In the genomic region with DNA sequence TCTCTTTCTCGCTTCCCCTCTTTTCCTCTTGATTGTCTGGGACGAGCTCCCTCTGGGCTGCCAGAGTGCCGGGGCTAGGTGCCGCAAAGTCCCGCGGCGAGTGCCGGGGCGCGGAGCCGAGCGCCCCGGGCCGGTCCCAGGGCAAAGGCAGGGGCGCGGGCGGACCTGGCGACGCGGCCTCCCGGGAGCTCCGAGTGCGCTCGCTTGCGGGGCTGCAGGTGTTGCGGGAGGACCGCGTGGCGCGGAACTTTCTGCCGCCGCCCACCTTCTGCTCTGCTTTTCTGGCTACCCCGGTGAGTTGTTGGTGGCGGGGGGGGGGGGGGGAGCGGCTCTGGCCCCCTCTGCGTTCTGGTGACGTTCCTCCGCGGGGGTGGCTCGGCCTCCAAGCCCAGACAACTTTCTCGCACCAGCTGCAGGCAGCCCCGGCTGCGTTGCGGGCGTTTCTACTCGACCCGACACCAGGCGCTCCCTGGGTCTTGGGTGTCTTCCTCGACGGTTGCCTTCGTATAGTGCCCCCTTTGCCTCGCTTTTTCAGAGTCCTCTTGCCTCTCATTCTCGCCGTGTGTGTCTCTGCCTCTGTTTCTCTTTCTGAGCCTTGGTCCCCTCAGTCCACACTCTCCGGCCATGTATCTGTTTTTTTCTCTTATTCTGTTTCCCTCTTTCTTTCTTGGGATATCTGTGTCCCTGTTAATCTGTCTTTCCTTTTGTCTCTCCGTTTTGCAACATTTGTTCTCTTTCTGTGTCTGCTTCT, we compare ENCODE assay signal across 12 cellular contexts. TPM values are rescaled to one million over a fixed set of nuclear protein-coding genes. Genes with fewer than 3 reads are reported as not detected.
DNase-seq lines count a peak whose midpoint lies in the region; ATAC-seq and TF ChIP-seq lines count a peak whose summit lies in the region.
"Had no signal": no experiment of that assay in that cellular context is flagged by ENCODE, and none has a peak within 500 bp of the region (broad histone marks: within the 10 kb centered on the region; RNA-seq: fewer than 3 reads in every experiment).

No MANE protein-coding gene starts in this region.

- H3K56ac ChIP-seq in IMR-90 (ENCODE audit: extremely low read depth, insufficient read depth, low read length), result no peak overlapping the region

- peaks cover 51% of the 10 kb centered on the region for H3K27me3 ChIP-seq in ACC112 (ENCODE audit: insufficient read depth, low read length)
- no peaks in the 10 kb centered on the region for H3K27me3 ChIP-seq in IMR-90 (ENCODE audit: control insufficient read depth, insufficient read depth, low read length)
- peaks cover 0 to 16% (median 0%) of the 10 kb centered on the region in 45 donors for H3K27me3 ChIP-seq in dorsolateral prefrontal cortex

- no peak overlapping the region for H2BK20ac ChIP-seq in IMR-90 (ENCODE audit: low read depth, low read length)

- WGBS in IMR-90 (ENCODE audit: extremely low coverage in 2 of 2, insufficient read length in 1 of 2), 2 experiments, result 1% methylated on average over 23 of the region's 56 CpGs; no CpG with 5 or more reads in 1 of the 2 experiments

- no peak overlapping the region for H2AK5ac ChIP-seq in IMR-90 (ENCODE audit: low read depth, low read length)

- POLR2A ChIA-PET in IMR-90 (lab: Charles Lee; ENCODE audit: unreplicated experiment), result no interaction called here

- no peak overlapping the region for H2BK15ac ChIP-seq in IMR-90 (ENCODE audit: low read depth, low read length)

- no peaks in the 10 kb centered on the region for H3K4me1 ChIP-seq in ACC112 (ENCODE audit: control insufficient read depth, insufficient read depth, low read length, unreplicated experiment)
- no peaks in the 10 kb centered on the region for H3K4me1 ChIP-seq in IMR-90 (ENCODE audit: control insufficient read depth, insufficient read depth, low read length)
- H3K4me1 ChIP-seq: Caco-2, colonic mucosa, left lung had no signal

- H3K9me3 Mint-ChIP-seq in nephron progenitor cell, result no peaks in the 10 kb centered on the region

- peaks cover 8% of the 10 kb centered on the region for H3K9me3 ChIP-seq in IMR-90 (ENCODE audit: control insufficient read depth, insufficient read depth, low read length)
- H3K9me3 ChIP-seq: Caco-2, colonic mucosa, left lung had no signal

- H2AK9ac ChIP-seq in IMR-90 (replicated peaks; ENCODE audit: low read depth, low read length, poor library complexity), result no peak overlapping the region

- in situ Hi-C loops in IMR-90 (cut with MboI; ENCODE audit: low sequenced_read_pairs), result no loop called here

- H4K91ac ChIP-seq in IMR-90 (ENCODE audit: insufficient read depth, low read depth, low read length), result no peak overlapping the region

- H3K27ac ChIP-seq in ACC112 (ENCODE audit: low read depth, low read length), result no peak overlapping the region
- H3K27ac ChIP-seq in IMR-90 (ENCODE audit: insufficient read depth, low read length), result no peak overlapping the region
- H3K27ac ChIP-seq in dorsolateral prefrontal cortex, result peak overlapping the region in 39 of 59 donors; percentile 28 to 97 (median 91)
- H3K27ac ChIP-seq: colonic mucosa, left lung had no signal

- H2AFZ ChIP-seq in ACC112 (ENCODE audit: low read length, unreplicated experiment) (no peak overlapping the region), IMR-90 (replicated peaks; ENCODE audit: low read length, poor library complexity) (no peak overlapping the region)

- TF ChIP-seq POLR2A in IMR-90 (IDR thresholded peaks at IDR 0.05; ENCODE audit: low read depth, low read length), result no peak

- no peaks in the 10 kb centered on the region for H3K36me3 Mint-ChIP-seq in nephron progenitor cell (ENCODE audit: low read depth)

- H3K9ac ChIP-seq in IMR-90 (ENCODE audit: low read depth, low read length), result no peak overlapping the region

- no peaks in the 10 kb centered on the region for H3K79me2 ChIP-seq in ACC112 (ENCODE audit: control insufficient read depth, insufficient read depth, low read length, unreplicated experiment)

- no peak overlapping the region for H4K5ac ChIP-seq in IMR-90 (ENCODE audit: low read depth, low read length)

- no TSS peak for BruUV-seq in IMR-90 (replicated peaks; lab: Mats Ljungman, UMichigan)

- H4K20me1 ChIP-seq in IMR-90 (ENCODE audit: insufficient read depth, low read length), result no peaks in the 10 kb centered on the region

- no peak overlapping the region for H2BK120ac ChIP-seq in IMR-90 (ENCODE audit: low read depth, low read length)

- no peak overlapping the region for H3K4ac ChIP-seq in IMR-90 (ENCODE audit: low read depth, low read length)

- H3K27ac Mint-ChIP-seq in nephron progenitor cell, result peak overlapping the region; percentile 25

- H2BK5ac ChIP-seq in IMR-90 (ENCODE audit: low read depth, low read length, poor library complexity, severe bottlenecking), result no peak overlapping the region

- H3K4me2 ChIP-seq in IMR-90 (ENCODE audit: low read depth, low read length), result no peak overlapping the region

- H3K36me3 ChIP-seq in ACC112 (ENCODE audit: insufficient read depth, low read length) (no peaks in the 10 kb centered on the region), IMR-90 (ENCODE audit: control insufficient read depth, insufficient read depth, low read length) (no peaks in the 10 kb centered on the region)
- H3K36me3 ChIP-seq: colonic mucosa, left lung had no signal

- TF ChIP-seq RAD21 in IMR-90 (IDR thresholded peaks at IDR 0.05; ENCODE audit: low read length), result no peak

- H3K9me1 ChIP-seq in IMR-90 (ENCODE audit: insufficient read depth, low read length), result no peaks in the 10 kb centered on the region

- DNase-seq in IMR-90 (no peak), dorsolateral prefrontal cortex (peak in 8 of 10 donors; percentile 10 to 55 (median 28)), nephron progenitor cell (peak; percentile 35)
- DNase-seq: Caco-2; stimulated activated CD4-positive, alpha-beta T cell treated with anti-CD3 and anti-CD28 coated beads, Interleukin-4, amount 100 ng/mL, for 24 hours had no signal

- peaks cover 26% of the 10 kb centered on the region for H3K27me3 Mint-ChIP-seq in nephron progenitor cell (ENCODE audit: low read depth, poor library complexity)

- H3K4me1 Mint-ChIP-seq in nephron progenitor cell, result peaks cover 25% of the 10 kb centered on the region

- H3K4me3 Mint-ChIP-seq in nephron progenitor cell, result peak overlapping the region; percentile 90

- peak; percentile 7; the same call in 1 of the 2 replicates for ATAC-seq in IMR-90 (ENCODE audit: low read depth)
- ATAC-seq in HG03045 (IDR thresholded peaks at IDR 0.05; ENCODE audit: unreplicated experiment), result no peak
- no peak for ATAC-seq in GM19467 (IDR thresholded peaks at IDR 0.05; ENCODE audit: unreplicated experiment)
- no peak for ATAC-seq in GM21447 (IDR thresholded peaks at IDR 0.05; ENCODE audit: unreplicated experiment)
- ATAC-seq in HG03571 (IDR thresholded peaks at IDR 0.05; ENCODE audit: unreplicated experiment), result no peak

- CTCF ChIA-PET in IMR-90 (lab: Yijun Ruan, JAX), result no interaction called here

- no peak overlapping the region for H3K23ac ChIP-seq in IMR-90 (ENCODE audit: low read depth, low read length)

- intact Hi-C loops in IMR-90 (cut with micrococcal nuclease) (loop anchor here (2.0 to 5.0 kb wide), 2 partner anchors 270 to 502 kb away; no protein-coding TSS in a partner anchor), dorsolateral prefrontal cortex (cut with DNase I) (loop anchor here (5.0 kb wide), 4 partner anchors 60 to 505 kb away; no protein-coding TSS in a partner anchor)

- no peak overlapping the region for H4K8ac ChIP-seq in IMR-90 (ENCODE audit: low read depth in 2 of 2, low read length in 2 of 2)

- no peaks in the 10 kb centered on the region for H3K79me1 ChIP-seq in IMR-90 (ENCODE audit: low read depth in 1 of 2, low read length in 2 of 2)

- no peak overlapping the region for H3K14ac ChIP-seq in IMR-90 (replicated peaks; ENCODE audit: low read depth, low read length)

- no peak overlapping the region for H3K18ac ChIP-seq in IMR-90 (ENCODE audit: low read depth, low read length)

- TF ChIP-seq CTCF in IMR-90 (conservative IDR thresholded peaks at IDR 0.05; ENCODE audit: low read depth, low read length) (no peak), dorsolateral prefrontal cortex (IDR thresholded peaks at IDR 0.05 in 54 of 56, conservative IDR thresholded peaks at IDR 0.05 in 2 of 56; ENCODE audit: low read depth in 1 of 56, partially characterized antibody in 56 of 56) (no peak), nephron progenitor cell (IDR thresholded peaks at IDR 0.05) (no peak)

- dilution Hi-C loops in IMR-90 (cut with HindIII; ENCODE audit: low sequenced_read_pairs, unreplicated experiment), result no loop called here

- H3K4me3 ChIP-seq in ACC112 (ENCODE audit: low read depth, low read length) (peak overlapping the region; percentile 54), IMR-90 (ENCODE audit: insufficient read depth, low read depth, low read length) (no peak overlapping the region), dorsolateral prefrontal cortex (peak overlapping the region; percentile 46 to 84 (median 72))
- H3K4me3 ChIP-seq: colonic mucosa had no signal

TF ChIP-seq in IMR-90, 13 proteins besides CTCF, POLR2A, EP300 and RAD21:
- TF ChIP-seq, protein P1, sequence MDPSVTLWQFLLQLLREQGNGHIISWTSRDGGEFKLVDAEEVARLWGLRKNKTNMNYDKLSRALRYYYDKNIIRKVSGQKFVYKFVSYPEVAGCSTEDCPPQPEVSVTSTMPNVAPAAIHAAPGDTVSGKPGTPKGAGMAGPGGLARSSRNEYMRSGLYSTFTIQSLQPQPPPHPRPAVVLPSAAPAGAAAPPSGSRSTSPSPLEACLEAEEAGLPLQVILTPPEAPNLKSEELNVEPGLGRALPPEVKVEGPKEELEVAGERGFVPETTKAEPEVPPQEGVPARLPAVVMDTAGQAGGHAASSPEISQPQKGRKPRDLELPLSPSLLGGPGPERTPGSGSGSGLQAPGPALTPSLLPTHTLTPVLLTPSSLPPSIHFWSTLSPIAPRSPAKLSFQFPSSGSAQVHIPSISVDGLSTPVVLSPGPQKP (IDR thresholded peaks at IDR 0.05; ENCODE audit: borderline replicate concordance, low read depth, low read length), result no peak
- no peak for TF ChIP-seq MXI1 (IDR thresholded peaks at IDR 0.05; ENCODE audit: borderline replicate concordance, low read depth, low read length)
- TF ChIP-seq CEBPB (IDR thresholded peaks at IDR 0.05; ENCODE audit: low read depth, low read length), result no peak
- TF ChIP-seq CHD1 (IDR thresholded peaks at IDR 0.05; ENCODE audit: low read depth, low read length), result no peak
- TF ChIP-seq NFE2L2 (IDR thresholded peaks at IDR 0.05; ENCODE audit: low read depth, low read length), result no peak
- no peak for TF ChIP-seq RFX5 (IDR thresholded peaks at IDR 0.05; ENCODE audit: low read depth, low read length)
TF ChIP-seq in IMR-90: peak in this region for 0.

RNA-seq across cellular contexts. Expression of gene GALNT13, which starts 0.8 kb away (rescaled TPM):
- total RNA-seq in IMR-90 (2012; rRNA removed) (not detected in 2 replicates), dorsolateral prefrontal cortex (10 to 100 TPM in 119 of 120 experiments, 1 to 10 TPM in 1; 8.3 to 41.6 (median 20.5) TPM)
- polyA plus RNA-seq in IMR-90 (2012; rRNA removed), result 0.03 TPM in 1 of 2 replicates, not detected in the other
- polyA plus RNA-seq in IMR-90 (2012; cell fraction: cytosol; rRNA removed), result 0.02 TPM in 1 of 2 replicates, not detected in the other
- not detected in 2 replicates for polyA plus RNA-seq in IMR-90 (2012; cell fraction: nucleus; rRNA removed; ENCODE audit: low replicate concordance)
- total RNA-seq: Caco-2 had no signal

Comparison
In these comparisons a context has a peak if more than half of its experiments do, and no peak if none do; other contexts are left out.
1. H3K27ac ChIP-seq: peak in dorsolateral prefrontal cortex (39 of 59); none in ACC112 (single experiment) and IMR-90 (single experiment).